22 cellular contexts compared by ENCODE assay signal in genomic region chr7:98049034-98049433, GRCh38. TPM values are rescaled to one million over a fixed set of nuclear protein-coding genes. Genes with fewer than 3 reads are reported as not detected.
DNase-seq lines count a peak whose midpoint lies in the region; ATAC-seq and TF ChIP-seq lines count a peak whose summit lies in the region.
"Had no signal": no experiment of that assay in that cellular context is flagged by ENCODE, and none has a peak within 500 bp of the region (broad histone marks: within the 10 kb centered on the region; RNA-seq: fewer than 3 reads in every experiment).

No MANE protein-coding gene starts in this region.

- CTCF ChIA-PET in WTC11 (lab: Charles Lee), result no interaction called here
- CTCF ChIA-PET in GM10248 (lab: Yijun Ruan, JAX), result no interaction called here

- H3K36me3 Mint-ChIP-seq in WTC11 (no peaks in the 10 kb centered on the region), endothelial cell (ENCODE audit: low read depth, unreplicated experiment) (no peaks in the 10 kb centered on the region)
- H3K36me3 Mint-ChIP-seq: natural killer cell treated with Interleukin-12 subunit alpha and Interleukin-12 subunit beta and Interleukin-15 and Interleukin-18, amount 100 ng/mL, for 72 hours had no signal

- no peak overlapping the region for H3K4me3 ChIP-seq in iPS DF 6.9 (ENCODE audit: low read length)
- H3K4me3 ChIP-seq: stomach had no signal

- DNase-seq in WTC11 (ENCODE audit: low spot score), result peak; percentile 23
- DNase-seq in iPS DF 6.9 (ENCODE audit: low read depth, low spot score), result peak; percentile 25
- DNase-seq in activated gamma-delta T cell (lab: John Stamatoyannopoulos, UW), result no peak
- DNase-seq in GM10248 (ENCODE audit: extremely low spot score), result no peak
- no peak for DNase-seq in endothelial cell (ENCODE audit: low spot score)
- DNase-seq: activated CD4-positive, CD25-positive, alpha-beta regulatory T cell treated with anti-CD3 and anti-CD28 coated beads, Interleukin-2, amount 50 U/mL, for 72 hours; Caco-2; head of caudate nucleus; mesenchymal stem cell; NCI-H187 treated with DMSO at 0.1 percent for 48 hours; stimulated activated CD4-positive, alpha-beta T cell treated with anti-CD3 and anti-CD28 coated beads, Interleukin-2, amount 100 ng/mL, for 48 hours; stomach; T-helper 9 cell had no signal

- TF ChIP-seq RAD21 in Ishikawa (IDR thresholded peaks at IDR 0.05; ENCODE audit: low read depth), result no peak

- H3K9me3 ChIP-seq in iPS DF 6.9 (ENCODE audit: control insufficient read depth, insufficient read depth, low read length), result no peaks in the 10 kb centered on the region
- H3K9me3 ChIP-seq: Caco-2, stomach had no signal

- H3K36me3 ChIP-seq in iPS DF 6.9 (ENCODE audit: control insufficient read depth, insufficient read depth, low read length), result no peaks in the 10 kb centered on the region
- H3K36me3 ChIP-seq: stomach had no signal

- no peak overlapping the region for H3K4me3 Mint-ChIP-seq in WTC11
- H3K4me3 Mint-ChIP-seq in endothelial cell (ENCODE audit: unreplicated experiment), result no peak overlapping the region
- H3K4me3 Mint-ChIP-seq: B cell; natural killer cell treated with Interleukin-12 subunit alpha and Interleukin-12 subunit beta and Interleukin-15 and Interleukin-18, amount 100 ng/mL, for 72 hours had no signal

- H3K4me1 Mint-ChIP-seq in WTC11 (peaks cover 9% of the 10 kb centered on the region), endothelial cell (ENCODE audit: unreplicated experiment) (no peaks in the 10 kb centered on the region)

- TF ChIP-seq CTCF in WTC11 (IDR thresholded peaks at IDR 0.05), result no peak
- no peak for TF ChIP-seq CTCF in GM10248 (IDR thresholded peaks at IDR 0.05; ENCODE audit: control extremely low read depth, extremely low read depth, low read depth, missing control alignments)
- no peak for TF ChIP-seq CTCF in endothelial cell (IDR thresholded peaks at IDR 0.05; ENCODE audit: unreplicated experiment)

- no peak for TF ChIP-seq EP300 in Ishikawa (IDR thresholded peaks at IDR 0.05; ENCODE audit: borderline replicate concordance)

- POLR2A ChIA-PET in WTC11 (lab: Charles Lee) (no interaction called here), GM10248 (lab: Yijun Ruan, JAX) (no interaction called here)

- H3K27ac ChIP-seq in iPS DF 6.9 (ENCODE audit: low read length), result no peak overlapping the region
- H3K27ac ChIP-seq: stomach had no signal

- peaks cover 3% of the 10 kb centered on the region; the same call in 1 of the 2 replicates for H3K27me3 Mint-ChIP-seq in WTC11 (ENCODE audit: low read depth)
- H3K27me3 Mint-ChIP-seq in endothelial cell (ENCODE audit: unreplicated experiment), result no peaks in the 10 kb centered on the region
- H3K27me3 Mint-ChIP-seq: natural killer cell treated with Interleukin-12 subunit alpha and Interleukin-12 subunit beta and Interleukin-15 and Interleukin-18, amount 100 ng/mL, for 72 hours had no signal

- H3K27ac Mint-ChIP-seq in WTC11, result peak overlapping the region; percentile 79; the same call in 1 of the 2 replicates
- H3K27ac Mint-ChIP-seq in endothelial cell (ENCODE audit: unreplicated experiment), result no peak overlapping the region
- H3K27ac Mint-ChIP-seq: B cell; natural killer cell treated with Interleukin-12 subunit alpha and Interleukin-12 subunit beta and Interleukin-15 and Interleukin-18, amount 100 ng/mL, for 72 hours had no signal

- no peaks in the 10 kb centered on the region for H3K27me3 ChIP-seq in iPS DF 6.9 (ENCODE audit: control insufficient read depth, insufficient read depth, low read length)

- H3K9me3 Mint-ChIP-seq in WTC11 (no peaks in the 10 kb centered on the region), endothelial cell (ENCODE audit: unreplicated experiment) (no peaks in the 10 kb centered on the region)
- H3K9me3 Mint-ChIP-seq: natural killer cell treated with Interleukin-12 subunit alpha and Interleukin-12 subunit beta and Interleukin-15 and Interleukin-18, amount 100 ng/mL, for 72 hours had no signal

- H3K4me1 ChIP-seq in iPS DF 6.9 (ENCODE audit: control insufficient read depth, insufficient read depth, low read length), result no peaks in the 10 kb centered on the region
- H3K4me1 ChIP-seq: stomach had no signal

- WGBS in iPS DF 6.9 (ENCODE audit: insufficient coverage, insufficient read length), result no CpG with 5 or more reads among the region's 9 CpGs

- ATAC-seq in WTC11 (peak; percentile 69), GM18868 (IDR thresholded peaks at IDR 0.05; ENCODE audit: unreplicated experiment) (no peak)
- ATAC-seq: natural killer cell treated with Interleukin-12 subunit alpha and Interleukin-12 subunit beta and Interleukin-15 and Interleukin-18, amount 100 ng/mL, for 72 hours had no signal

TF ChIP-seq in Ishikawa, 13 proteins besides CTCF, POLR2A, EP300 and RAD21:
- TF ChIP-seq USF1 (IDR thresholded peaks at IDR 0.05), result no peak
- TF ChIP-seq TCF12 (IDR thresholded peaks at IDR 0.05; ENCODE audit: low read depth), result no peak
- TF ChIP-seq TEAD4 (IDR thresholded peaks at IDR 0.05), result peak; percentile 70

TF ChIP-seq in WTC11, 78 proteins besides CTCF, POLR2A, EP300 and RAD21:
- TF ChIP-seq ZMAT4 (CRISPR knock-in tag; IDR thresholded peaks at IDR 0.05) (no peak), ZNF121 (CRISPR knock-in tag; IDR thresholded peaks at IDR 0.05) (0 out of 2 replicates have a peak, but pooled peaks have one; percentile 11)
TF ChIP-seq in WTC11: peak in this region for 1.

RNA-seq across cellular contexts. Expression of gene LMTK2, which starts 57.6 kb away (rescaled TPM):
- 23.0 to 25.5 TPM (median 24.3 TPM) in 3 replicates for total RNA-seq in WTC11 (2021)
- total RNA-seq in endothelial cell (ENCODE audit: unreplicated experiment), result 32.5 TPM

RNA-seq across cellular contexts. Expression of gene OCM2, which starts 59.0 kb away (rescaled TPM):
- total RNA-seq in WTC11 (2021) (not detected in 3 replicates), endothelial cell (ENCODE audit: unreplicated experiment) (not detected)
- total RNA-seq: B cell; Caco-2; dermis microvascular lymphatic vessel endothelial cell; G401; kidney epithelial cell; natural killer cell treated with Interleukin-12 subunit alpha and Interleukin-12 subunit beta and Interleukin-15 and Interleukin-18, amount 100 ng/mL, for 72 hours; NCI-H460; skeletal muscle tissue; stomach had no signal

Comparison
In these comparisons a context has a peak if more than half of its experiments do, and no peak if none do; other contexts are left out.
1. DNase-seq: peak in WTC11 (single experiment) and iPS DF 6.9 (single experiment); none in activated gamma-delta T cell (single experiment), GM10248 (single experiment) and endothelial cell (single experiment).